ENCODE assay signal across 8 cellular contexts in genomic region chr11:17504330-17505107, GRCh38. TPM values are rescaled to one million over a fixed set of nuclear protein-coding genes. Genes with fewer than 3 reads are reported as not detected.
DNase-seq lines count a peak whose midpoint lies in the region; ATAC-seq and TF ChIP-seq lines count a peak whose summit lies in the region.

No MANE protein-coding gene starts in this region.

- TF ChIP-seq POLR2A in testis (IDR thresholded peaks at IDR 0.05) = no peak

- H3K27me3 ChIP-seq in BLaER1 (no peaks in the 10 kb centered on the region), Loucy (ENCODE audit: insufficient read depth, low read length, poor library complexity, severe bottlenecking) (no peaks in the 10 kb centered on the region), osteoblast (ENCODE audit: insufficient read depth, low read length) (peaks cover 7% of the 10 kb centered on the region), testis (no peaks in the 10 kb centered on the region)

- H3K9ac ChIP-seq in BLaER1 (peak overlapping the region; percentile 14; the same call in 1 of the 2 replicates), Loucy (ENCODE audit: low read depth, low read length, poor library complexity, severe bottlenecking) (no peak overlapping the region)

- H3K36me3 Mint-ChIP-seq in activated T-helper 17 cell treated with anti-CD3 and anti-CD28 coated beads, Interleukin-2, amount 50 U/mL, for 72 hours (ENCODE audit: low read depth) = no peaks in the 10 kb centered on the region

- H3K27me3 Mint-ChIP-seq in activated T-helper 17 cell treated with anti-CD3 and anti-CD28 coated beads, Interleukin-2, amount 50 U/mL, for 72 hours = peaks cover 6% of the 10 kb centered on the region

- H3K79me2 ChIP-seq in Loucy (ENCODE audit: insufficient read depth, low read length) = no peaks in the 10 kb centered on the region
- no peaks in the 10 kb centered on the region for H3K79me2 ChIP-seq in osteoblast (ENCODE audit: insufficient read depth, low read length)

- peak overlapping the region; percentile 70 for H3K4me2 ChIP-seq in BLaER1
- H3K4me2 ChIP-seq in Loucy (ENCODE audit: low read depth, low read length, poor library complexity, severe bottlenecking) = no peak overlapping the region
- no peak overlapping the region for H3K4me2 ChIP-seq in osteoblast (ENCODE audit: insufficient read depth, low read length)

- intact Hi-C loops in testis (cut with DNase I; ENCODE audit: low total_unique reads) = loop anchor here (5.0 kb wide), 1 partner anchor 117 kb away; the partner anchor contains the start of gene KCNJ11

- H3K9me3 ChIP-seq in BLaER1 (no peaks in the 10 kb centered on the region), Loucy (ENCODE audit: insufficient read depth, low read depth, low read length) (no peaks in the 10 kb centered on the region), osteoblast (ENCODE audit: low read depth, low read length) (no peaks in the 10 kb centered on the region), testis (no peaks in the 10 kb centered on the region)

- TF ChIP-seq CTCF in Loucy (conservative IDR thresholded peaks at IDR 0.05; ENCODE audit: low read length) (peak; percentile 96), osteoblast (IDR thresholded peaks at IDR 0.05; ENCODE audit: extremely low read depth, low read depth, low read length) (peak; percentile 93), testis (IDR thresholded peaks at IDR 0.05) (peak; percentile 54 to 79 (median 76))

- H3K4me3 Mint-ChIP-seq in activated T-helper 17 cell treated with anti-CD3 and anti-CD28 coated beads, Interleukin-2, amount 50 U/mL, for 72 hours = no peak overlapping the region

- no peaks in the 10 kb centered on the region for H3K4me1 Mint-ChIP-seq in activated T-helper 17 cell treated with anti-CD3 and anti-CD28 coated beads, Interleukin-2, amount 50 U/mL, for 72 hours

- H3K9me3 Mint-ChIP-seq in activated T-helper 17 cell treated with anti-CD3 and anti-CD28 coated beads, Interleukin-2, amount 50 U/mL, for 72 hours = no peaks in the 10 kb centered on the region

- H3K27ac Mint-ChIP-seq in activated T-helper 17 cell treated with anti-CD3 and anti-CD28 coated beads, Interleukin-2, amount 50 U/mL, for 72 hours = no peak overlapping the region

- no peak overlapping the region for H2AFZ ChIP-seq in Loucy (ENCODE audit: low read length)
- no peak overlapping the region for H2AFZ ChIP-seq in osteoblast (ENCODE audit: low read length)

- H4K20me1 ChIP-seq in BLaER1 (no peaks in the 10 kb centered on the region), Loucy (ENCODE audit: insufficient read depth, low read length, poor library complexity, severe bottlenecking) (no peaks in the 10 kb centered on the region), osteoblast (ENCODE audit: insufficient read depth, low read length) (no peaks in the 10 kb centered on the region)

- peak; percentile 67 for ATAC-seq in GM19467 (IDR thresholded peaks at IDR 0.05; ENCODE audit: unreplicated experiment)
- peak; percentile 70 for ATAC-seq in activated T-helper 17 cell treated with anti-CD3 and anti-CD28 coated beads, Interleukin-2, amount 50 U/mL, for 72 hours (replicated peaks)

- H3K27ac ChIP-seq in BLaER1 (peak overlapping the region; percentile 54; the same call in 1 of the 2 replicates), osteoblast (ENCODE audit: low read depth, low read length) (no peak overlapping the region), testis (no peak overlapping the region)

- peaks cover 42% of the 10 kb centered on the region for H3K4me1 ChIP-seq in BLaER1
- H3K4me1 ChIP-seq in Loucy (ENCODE audit: insufficient read depth, low read length, poor library complexity, severe bottlenecking) = no peaks in the 10 kb centered on the region
- peaks cover 4% of the 10 kb centered on the region for H3K4me1 ChIP-seq in osteoblast (ENCODE audit: insufficient read depth, low read length)
- H3K4me1 ChIP-seq in testis = no peaks in the 10 kb centered on the region

- H3F3A ChIP-seq in Loucy (ENCODE audit: low read depth) = no peaks in the 10 kb centered on the region

- H3K4me3 ChIP-seq in BLaER1 (no peak overlapping the region), Loucy (ENCODE audit: low read length, poor library complexity, severe bottlenecking) (no peak overlapping the region), osteoblast (ENCODE audit: insufficient read depth, low read length) (no peak overlapping the region), testis (no peak overlapping the region)

- H3K36me3 ChIP-seq in BLaER1 (no peaks in the 10 kb centered on the region), Loucy (ENCODE audit: insufficient read depth, low read length) (no peaks in the 10 kb centered on the region), osteoblast (ENCODE audit: insufficient read depth, low read length) (no peaks in the 10 kb centered on the region), testis (ENCODE audit: low read depth, missing control alignments) (no peaks in the 10 kb centered on the region)

- 52 to 96% methylated on average over 5 to 9 of the region's 9 CpGs for WGBS in testis, 2 donors

- DNase-seq in RKO (ENCODE audit: low spot score) = peak; percentile 54
- peak; percentile 47 for DNase-seq in fibroblast of the conjunctiva (ENCODE audit: low read depth)
- peak; percentile 94 for DNase-seq in osteoblast (ENCODE audit: insufficient read length, low spot score, missing footprints)
- DNase-seq in testis = peak; percentile 87

- no peaks in the 10 kb centered on the region for H3K9me2 ChIP-seq in Loucy (replicated peaks; ENCODE audit: low read depth, low read length)

RNA-seq across cellular contexts. Expression of gene ABCC8, which starts 27.9 kb away (rescaled TPM):
- not detected for total RNA-seq in activated T-helper 17 cell treated with anti-CD3 and anti-CD28 coated beads, Interleukin-2, amount 50 U/mL, for 72 hours
- total RNA-seq in osteoblast = not detected in 2 replicates
- 1 to 10 TPM; 2.0 to 2.2 TPM for total RNA-seq in testis
- polyA plus RNA-seq in testis (ENCODE audit: insufficient read depth, low read depth, low replicate concordance) = 1.5 TPM

RNA-seq across cellular contexts. Expression of gene USH1C, which starts 39.7 kb away (rescaled TPM):
- total RNA-seq in activated T-helper 17 cell treated with anti-CD3 and anti-CD28 coated beads, Interleukin-2, amount 50 U/mL, for 72 hours = not detected
- not detected in 2 replicates for total RNA-seq in osteoblast
- 1 to 10 TPM; 1.2 TPM for total RNA-seq in testis
- polyA plus RNA-seq in testis (ENCODE audit: insufficient read depth, low read depth, low replicate concordance) = 3.7 TPM

RNA-seq across cellular contexts. Expression of gene OTOG, which starts 42.5 kb away (rescaled TPM):
- total RNA-seq in activated T-helper 17 cell treated with anti-CD3 and anti-CD28 coated beads, Interleukin-2, amount 50 U/mL, for 72 hours = not detected
- total RNA-seq in osteoblast (not detected in 2 replicates), testis (1 to 10 TPM; 2.2 to 2.9 TPM)
- 4.2 TPM for polyA plus RNA-seq in testis (ENCODE audit: insufficient read depth, low read depth, low replicate concordance)
